ENCODE assay signal across 1 cellular context in genomic region chr2:171792922-171793580, GRCh38.
TF ChIP-seq lines count a peak whose summit lies in the region.

No MANE protein-coding gene starts in this region.

TF ChIP-seq in neural cell, 6 proteins besides CTCF, POLR2A, EP300 and RAD21:
- no peak for TF ChIP-seq SMC3 (conservative IDR thresholded peaks at IDR 0.05; ENCODE audit: poor library complexity)
- no peak for TF ChIP-seq MXI1 (conservative IDR thresholded peaks at IDR 0.05; ENCODE audit: poor library complexity, severe bottlenecking)
- TF ChIP-seq REST (IDR thresholded peaks at IDR 0.05; ENCODE audit: borderline replicate concordance) = no peak
- no peak for TF ChIP-seq TAF1 (IDR thresholded peaks at IDR 0.05; ENCODE audit: low read depth)
- no peak for TF ChIP-seq EZH2 (IDR thresholded peaks at IDR 0.05; ENCODE audit: borderline replicate concordance, insufficient read depth, low read length, poor library complexity, severe bottlenecking)
- TF ChIP-seq POLR2AphosphoS5 (IDR thresholded peaks at IDR 0.05) = no peak
